In the genomic region with DNA sequence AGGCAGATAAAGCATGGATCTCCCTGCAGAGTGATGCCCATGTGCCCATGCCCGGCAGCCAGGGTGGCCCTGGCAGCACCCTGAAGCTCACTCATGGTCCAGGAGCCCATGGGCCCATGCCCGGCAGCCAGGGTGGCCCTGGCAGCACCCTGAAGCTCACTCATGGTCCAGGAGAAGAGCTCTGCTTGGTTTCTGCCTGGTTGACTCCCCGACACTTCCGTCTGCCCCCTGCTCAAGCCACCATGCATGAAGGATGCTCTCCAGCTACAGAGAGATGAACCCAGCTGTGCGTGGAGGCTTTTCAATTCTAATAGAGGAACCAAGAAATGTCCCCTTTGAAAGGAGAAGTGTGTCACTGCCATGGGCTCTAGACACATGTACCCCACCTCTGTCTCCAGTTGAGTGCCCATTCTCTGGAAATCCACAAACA, we compare ENCODE assay signal across 12 cellular contexts. TPM values are rescaled to one million over a fixed set of nuclear protein-coding genes. Genes with fewer than 3 reads are reported as not detected.
DNase-seq lines count a peak whose midpoint lies in the region; ATAC-seq and TF ChIP-seq lines count a peak whose summit lies in the region.
"Had no signal": no experiment of that assay in that cellular context is flagged by ENCODE, and none has a peak within 500 bp of the region (broad histone marks: within the 10 kb centered on the region; RNA-seq: fewer than 3 reads in every experiment).

No MANE protein-coding gene starts in this region.

- H3K4me3 ChIP-seq in transverse colon = no peak overlapping the region

- peaks cover 8% of the 10 kb centered on the region for H3K36me3 Mint-ChIP-seq in dendritic cell treated with granulocyte-macrophage colony-stimulating factor and Interleukin-4, amounts not matched to agents 40 ng/mL and 50 ng/mL, for 4 days (ENCODE audit: low read depth)

- no peaks in the 10 kb centered on the region for H3K9me3 ChIP-seq in transverse colon

- intact Hi-C loops in dendritic cell treated with granulocyte-macrophage colony-stimulating factor and Interleukin-4, amounts not matched to agents 40 ng/mL and 50 ng/mL, for 4 days (cut with micrococcal nuclease) = no loop called here
- intact Hi-C loops in transverse colon (cut with DNase I; ENCODE audit: low total_unique reads) = no loop called here

- peaks cover 80% of the 10 kb centered on the region for H3K4me1 Mint-ChIP-seq in dendritic cell treated with granulocyte-macrophage colony-stimulating factor and Interleukin-4, amounts not matched to agents 40 ng/mL and 50 ng/mL, for 4 days (ENCODE audit: low read depth)

- in situ Hi-C loops in transverse colon (cut with MboI; ENCODE audit: low pct_ligation_motif_present in 1 of 4, low pct_unique_long_range_greater_than_20kb in 1 of 4, low sequenced_read_pairs in 3 of 4) = loop anchor here in 2 of 4 donors (10.0 to 25.0 kb wide), 2 partner anchors 109 to 326 kb away; a partner anchor contains a TSS

- peaks cover 35% of the 10 kb centered on the region for H3K27me3 Mint-ChIP-seq in dendritic cell treated with granulocyte-macrophage colony-stimulating factor and Interleukin-4, amounts not matched to agents 40 ng/mL and 50 ng/mL, for 4 days

- TF ChIP-seq CTCF in transverse colon (IDR thresholded peaks at IDR 0.05) = no peak

- no peak for TF ChIP-seq POLR2A in transverse colon (IDR thresholded peaks at IDR 0.05)

- H3K4me1 ChIP-seq in transverse colon = peaks cover 6 to 16% (median 12%) of the 10 kb centered on the region in 4 donors

- peak; percentile 70 for ATAC-seq in GM18519 (IDR thresholded peaks at IDR 0.05; ENCODE audit: low FRiP score, unreplicated experiment)
- peak; percentile 75 for ATAC-seq in GM21390 (IDR thresholded peaks at IDR 0.05; ENCODE audit: unreplicated experiment)
- peak; percentile 73 for ATAC-seq in HG03103 (IDR thresholded peaks at IDR 0.05; ENCODE audit: low read depth, unreplicated experiment)
- ATAC-seq: SK-N-SH treated with all-trans-retinoic acid at 6 μM for 48 hours had no signal

- no peak for TF ChIP-seq EP300 in transverse colon (IDR thresholded peaks at IDR 0.05; ENCODE audit: low read depth)

- no peak overlapping the region for H3K4me3 Mint-ChIP-seq in dendritic cell treated with granulocyte-macrophage colony-stimulating factor and Interleukin-4, amounts not matched to agents 40 ng/mL and 50 ng/mL, for 4 days
- H3K4me3 Mint-ChIP-seq: nephron had no signal

- no peaks in the 10 kb centered on the region for H3K9me3 Mint-ChIP-seq in dendritic cell treated with granulocyte-macrophage colony-stimulating factor and Interleukin-4, amounts not matched to agents 40 ng/mL and 50 ng/mL, for 4 days
- H3K9me3 Mint-ChIP-seq: nephron had no signal

- H3K27ac Mint-ChIP-seq in dendritic cell treated with granulocyte-macrophage colony-stimulating factor and Interleukin-4, amounts not matched to agents 40 ng/mL and 50 ng/mL, for 4 days = peak overlapping the region; percentile 75
- H3K27ac Mint-ChIP-seq: nephron had no signal

- 53 to 100% methylated on average over 2 to 5 of the region's 5 CpGs for WGBS in transverse colon (ENCODE audit: low coverage in 1 of 2), 2 donors

- H3K27ac ChIP-seq in transverse colon = no peak overlapping the region

- DNase-seq in NCI-H1417 (lab: John Stamatoyannopoulos, UW) = no peak
- DNase-seq in activated CD8-positive, alpha-beta memory T cell treated with anti-CD3 and anti-CD28 coated beads, Interleukin-2, amount 50 U/mL, for 48 hours = no peak
- no peak for DNase-seq in NCI-H526 treated with DMSO at 0.1 percent for 48 hours (lab: John Stamatoyannopoulos, UW)
- DNase-seq in transverse colon = no peak
- DNase-seq: activated CD8-positive, alpha-beta memory T cell treated with anti-CD3 and anti-CD28 coated beads for 24 hours had no signal

- no peaks in the 10 kb centered on the region for H3K27me3 ChIP-seq in transverse colon

- no peaks in the 10 kb centered on the region for H3K36me3 ChIP-seq in transverse colon

RNA-seq across cellular contexts. Expression of a gene that starts 8.7 kb away (rescaled TPM):
- 1 to 10 TPM in 1 of 4 donors, not detected in 3; 1.4 TPM for total RNA-seq in transverse colon
- total RNA-seq: epithelial cell of proximal tubule had no signal

RNA-seq across cellular contexts. Expression of a gene that starts 33.9 kb away (rescaled TPM):
- total RNA-seq in transverse colon = 10 to 100 TPM; 20.9 to 48.3 (median 40.5) TPM

RNA-seq across cellular contexts. Expression of a gene that starts 34.0 kb away (rescaled TPM):
- total RNA-seq in transverse colon = 100 to 1,000 TPM; 113 to 154 (median 148) TPM

RNA-seq across cellular contexts. Expression of a gene that starts 41.0 kb away (rescaled TPM):
- total RNA-seq in transverse colon = 10 to 100 TPM in 1 of 4 donors, 1 to 10 TPM in 2, not detected in 1; 1.7 to 13.5 (median 1.8) TPM

RNA-seq across cellular contexts. Expression of a gene that starts 49.2 kb away (rescaled TPM):
- 100 to 1,000 TPM in 1 of 4 donors, 10 to 100 TPM in 3; 39.2 to 104 (median 72.7) TPM for total RNA-seq in transverse colon
